In the genomic region with DNA sequence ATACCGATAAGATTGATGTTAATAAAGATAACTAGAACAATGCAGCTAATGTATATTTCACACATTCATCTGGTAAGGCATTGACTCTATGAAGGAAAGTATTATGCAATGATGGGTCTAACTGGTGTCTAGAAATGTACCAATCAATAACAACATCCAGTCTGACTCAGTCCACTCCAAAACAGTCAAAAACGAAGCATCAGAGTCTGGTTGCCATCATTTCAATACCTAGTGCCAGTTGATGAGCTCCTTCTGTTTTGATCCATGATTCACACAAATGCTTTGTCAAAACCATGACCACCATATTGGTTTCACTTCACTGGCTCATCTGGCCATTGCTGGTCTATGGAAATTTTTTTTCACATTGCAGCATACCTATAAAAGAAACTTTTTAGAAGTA, we compare ENCODE assay signal across 22 cellular contexts.
"Had no signal": no experiment of that assay in that cellular context is flagged by ENCODE, and none has a peak within 500 bp of the region (broad histone marks: within the 10 kb centered on the region; RNA-seq: fewer than 3 reads in every experiment).

No MANE protein-coding gene starts in this region.

- H3K27me3 Mint-ChIP-seq: IgD-negative memory B cell had no signal

- H3K9ac ChIP-seq: KMS-11 had no signal

- H3K4me2 ChIP-seq: KMS-11 had no signal

- DNase-seq: Kasumi-1, MM.1S, NCI-H1092 treated with DMSO at 0.1 percent for 48 hours, NCI-H1436, NCI-H187, NCI-H2029, NCI-H2081 treated with DMSO at 0.1 percent for 48 hours, NCI-H2171, NCI-H226, NCI-H446, NCI-H510A, NCI-H524 treated with DMSO at 0.1 percent for 48 hours, NCI-H69, NCI-H774, PC-3, SHP77 had no signal

- ATAC-seq: K562, Panc1, PC-3, SK-N-SH treated with all-trans-retinoic acid at 6 μM for 48 hours had no signal

- H3K4me3 ChIP-seq: K562 had no signal

- H3K27ac ChIP-seq: KMS-11, RWPE1 had no signal

- H3K27ac Mint-ChIP-seq: IgD-negative memory B cell had no signal

- H3K4me3 Mint-ChIP-seq: IgD-negative memory B cell had no signal

- H3K4me1 Mint-ChIP-seq: IgD-negative memory B cell had no signal
